ENCODE assay signal across 8 cellular contexts in genomic region chr11:74493816-74494630, GRCh38. TPM values are rescaled to one million over a fixed set of nuclear protein-coding genes. Genes with fewer than 3 reads are reported as not detected.
A peak's percentile ranks its signal among the peaks of the same experiment; 100 is the strongest.
DNase-seq lines count a peak whose midpoint lies in the region; ATAC-seq and TF ChIP-seq lines count a peak whose summit lies in the region.

No MANE protein-coding gene starts in this region.

- H3K27ac Mint-ChIP-seq in activated CD4-positive, alpha-beta T cell treated with anti-CD3 and anti-CD28 coated beads, Interleukin-2, amount 10 ng/mL, durations not matched to agents 7 days and 5 days, result peak overlapping the region; percentile 89
- H3K27ac Mint-ChIP-seq in effector memory CD8-positive, alpha-beta T cell, result peak overlapping the region; percentile 49 to 59
- H3K27ac Mint-ChIP-seq in neural crest cell (ENCODE audit: unreplicated experiment), result peak overlapping the region; percentile 2

- peak overlapping the region; percentile 83 for H3K4me3 ChIP-seq in OCI-LY1 (ENCODE audit: low read depth, low read length, poor library complexity, severe bottlenecking)

- peaks cover 3% of the 10 kb centered on the region for H3K36me3 Mint-ChIP-seq in activated CD4-positive, alpha-beta T cell treated with anti-CD3 and anti-CD28 coated beads, Interleukin-2, amount 10 ng/mL, durations not matched to agents 7 days and 5 days (ENCODE audit: low read depth)
- peaks cover 5% of the 10 kb centered on the region for H3K36me3 Mint-ChIP-seq in effector memory CD8-positive, alpha-beta T cell (ENCODE audit: insufficient read depth)
- H3K36me3 Mint-ChIP-seq in neural crest cell (ENCODE audit: low read depth), result peaks cover 26% of the 10 kb centered on the region

- H3K9me2 ChIP-seq in OCI-LY1 (ENCODE audit: low read depth, low read length), result no peaks in the 10 kb centered on the region

- H3K4me3 Mint-ChIP-seq in activated CD4-positive, alpha-beta T cell treated with anti-CD3 and anti-CD28 coated beads, Interleukin-2, amount 10 ng/mL, durations not matched to agents 7 days and 5 days, result peak overlapping the region; percentile 79
- peak overlapping the region; percentile 83 for H3K4me3 Mint-ChIP-seq in effector memory CD8-positive, alpha-beta T cell
- peak overlapping the region; percentile 70 for H3K4me3 Mint-ChIP-seq in neural crest cell

- no peaks in the 10 kb centered on the region for H3K9me3 ChIP-seq in OCI-LY1 (ENCODE audit: low read length)

- H3K4me2 ChIP-seq in OCI-LY1 (ENCODE audit: low read length), result peak overlapping the region; percentile 79

- H3K4me1 ChIP-seq in OCI-LY1 (ENCODE audit: insufficient read depth, low read length, severe bottlenecking), result peaks cover 5% of the 10 kb centered on the region

- no peaks in the 10 kb centered on the region for H3F3A ChIP-seq in OCI-LY1 (ENCODE audit: insufficient read depth, low read length)

- H3K9me3 Mint-ChIP-seq in activated CD4-positive, alpha-beta T cell treated with anti-CD3 and anti-CD28 coated beads, Interleukin-2, amount 10 ng/mL, durations not matched to agents 7 days and 5 days, result no peaks in the 10 kb centered on the region
- no peaks in the 10 kb centered on the region for H3K9me3 Mint-ChIP-seq in effector memory CD8-positive, alpha-beta T cell
- H3K9me3 Mint-ChIP-seq in neural crest cell, result peaks cover 14% of the 10 kb centered on the region

- DNase-seq in activated CD4-positive, alpha-beta T cell treated with anti-CD3 and anti-CD28 coated beads, Interleukin-2, amount 10 ng/mL, durations not matched to agents 7 days and 5 days, result no peak
- DNase-seq in activated CD4-positive, alpha-beta T cell treated with anti-CD3 and anti-CD28 coated beads for 1 hour, result no peak
- no peak for DNase-seq in effector memory CD8-positive, alpha-beta T cell
- DNase-seq in neural crest cell (ENCODE audit: low read depth, low spot score) (no peak), T-helper 9 cell (no peak), GM19240 (ENCODE audit: insufficient read length, low spot score) (no peak), KBM-7 (no peak)

- H4K20me1 ChIP-seq in OCI-LY1 (ENCODE audit: insufficient read depth, low read length), result no peaks in the 10 kb centered on the region

- H3K36me3 ChIP-seq in OCI-LY1 (ENCODE audit: insufficient read depth, low read length), result no peaks in the 10 kb centered on the region

- H3K79me2 ChIP-seq in OCI-LY1 (ENCODE audit: insufficient read depth, low read length), result no peaks in the 10 kb centered on the region

- CTCF ChIA-PET in activated CD4-positive, alpha-beta T cell treated with anti-CD3 and anti-CD28 coated beads, Interleukin-2, amount 10 ng/mL, durations not matched to agents 7 days and 5 days (lab: Charles Lee), result interaction anchor here (0.7 to 1.9 kb wide), 6 partner anchors 9 to 755 kb away, joined by 3 to 7 read pairs (median 3); no protein-coding TSS in a partner anchor

- H3K4me1 Mint-ChIP-seq in activated CD4-positive, alpha-beta T cell treated with anti-CD3 and anti-CD28 coated beads, Interleukin-2, amount 10 ng/mL, durations not matched to agents 7 days and 5 days, result peaks cover 22% of the 10 kb centered on the region
- peaks cover 11% of the 10 kb centered on the region in 2 donors for H3K4me1 Mint-ChIP-seq in effector memory CD8-positive, alpha-beta T cell (ENCODE audit: low read depth in 2 of 2)
- H3K4me1 Mint-ChIP-seq in neural crest cell, result peaks cover 21% of the 10 kb centered on the region

- no peaks in the 10 kb centered on the region for H3K27me3 Mint-ChIP-seq in activated CD4-positive, alpha-beta T cell treated with anti-CD3 and anti-CD28 coated beads, Interleukin-2, amount 10 ng/mL, durations not matched to agents 7 days and 5 days
- H3K27me3 Mint-ChIP-seq in effector memory CD8-positive, alpha-beta T cell, result no peaks in the 10 kb centered on the region
- no peaks in the 10 kb centered on the region for H3K27me3 Mint-ChIP-seq in neural crest cell (ENCODE audit: low read depth)

- POLR2A ChIA-PET in activated CD4-positive, alpha-beta T cell treated with anti-CD3 and anti-CD28 coated beads, Interleukin-2, amount 10 ng/mL, durations not matched to agents 7 days and 5 days (lab: Charles Lee), result interaction anchor here (0.8 to 1.5 kb wide), 2 partner anchors 95 to 104 kb away, joined by 3 to 7 read pairs; partner anchors contain the start of gene PGM2L1

- no peak overlapping the region for H2AFZ ChIP-seq in OCI-LY1 (ENCODE audit: low read length)

- TF ChIP-seq CTCF in OCI-LY1 (IDR thresholded peaks at IDR 0.05; ENCODE audit: low read length) (no peak), neural crest cell (conservative IDR thresholded peaks at IDR 0.05) (no peak)

- H3K9ac ChIP-seq in OCI-LY1 (ENCODE audit: low read length), result peak overlapping the region; percentile 97

- no peaks in the 10 kb centered on the region for H3K27me3 ChIP-seq in OCI-LY1 (ENCODE audit: insufficient read depth, low read length)

- peak overlapping the region; percentile 64 for H3K27ac ChIP-seq in OCI-LY1 (ENCODE audit: low read depth, low read length, poor library complexity, severe bottlenecking)

- in situ Hi-C loops in KBM-7 (cut with MboI; ENCODE audit: low pct_unique_long_range_greater_than_20kb, low sequenced_read_pairs), result no loop called here

- ATAC-seq in effector memory CD8-positive, alpha-beta T cell (replicated peaks), result no peak

RNA-seq across cellular contexts. Expression of gene LIPT2, which starts 0.5 kb away (rescaled TPM):
- 1 to 10 TPM; 3.0 to 3.1 TPM for total RNA-seq in activated CD4-positive, alpha-beta T cell treated with anti-CD3 and anti-CD28 coated beads, Interleukin-2, amount 10 ng/mL, durations not matched to agents 7 days and 5 days
- total RNA-seq in neural crest cell, result 8.6 and 9.6 TPM in 2 replicates

RNA-seq across cellular contexts. Expression of gene KCNE3, which starts 26.7 kb away (rescaled TPM):
- total RNA-seq in activated CD4-positive, alpha-beta T cell treated with anti-CD3 and anti-CD28 coated beads, Interleukin-2, amount 10 ng/mL, durations not matched to agents 7 days and 5 days, result not detected
- total RNA-seq in neural crest cell, result 2.2 and 2.6 TPM in 2 replicates

Comparison
In these comparisons a context has a peak if more than half of its experiments do, and no peak if none do; other contexts are left out.
1. H3K27ac Mint-ChIP-seq: peak in every context shown above with its lines; median percentile 89 in activated CD4-positive, alpha-beta T cell treated with anti-CD3 and anti-CD28 coated beads, Interleukin-2, amount 10 ng/mL, durations not matched to agents 7 days and 5 days; 54 in effector memory CD8-positive, alpha-beta T cell; 2 in neural crest cell.